Comparison of ENCODE assay signal across 19 cellular contexts in the genomic region with DNA sequence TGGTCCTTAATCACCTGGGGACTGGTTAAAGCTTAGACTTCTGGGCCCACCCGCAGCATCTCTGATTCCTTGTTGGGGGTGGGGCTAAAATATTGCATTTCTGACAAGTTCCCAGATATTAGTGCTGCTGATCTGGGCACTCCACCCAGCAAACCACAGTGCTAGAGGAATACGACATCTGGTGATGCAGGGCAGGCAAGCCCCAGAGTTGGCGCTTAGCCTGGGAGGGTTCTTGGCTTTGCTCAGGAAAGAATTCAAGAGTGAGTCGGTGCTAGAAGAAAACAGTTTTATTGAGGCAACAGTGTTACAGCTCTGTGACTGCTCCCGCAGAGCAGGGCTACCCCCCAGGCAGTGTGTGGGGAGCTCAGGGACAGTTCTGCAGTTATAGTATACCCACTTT.
DNase-seq lines count a peak whose midpoint lies in the region; TF ChIP-seq lines count a peak whose summit lies in the region.
"Had no signal": no experiment of that assay in that cellular context is flagged by ENCODE, and none has a peak within 500 bp of the region (broad histone marks: within the 10 kb centered on the region; RNA-seq: fewer than 3 reads in every experiment).

No MANE protein-coding gene starts in this region.

- H3K4me1 ChIP-seq in GM23248 (ENCODE audit: insufficient read depth) (no peaks in the 10 kb centered on the region), tibial nerve (no peaks in the 10 kb centered on the region)

- H3K4me3 ChIP-seq in GM23248 (no peak overlapping the region), fibroblast of mammary gland (ENCODE audit: control insufficient read depth, low read depth, low read length) (no peak overlapping the region), tibial nerve (no peak overlapping the region)
- H3K4me3 ChIP-seq: BLaER1 treated with 17β-estradiol and CSF1 and Interleukin-3, amounts not matched to agents 10 nM and 100 nM; SK-N-MC had no signal

- H2AFZ ChIP-seq in GM23248, result no peak overlapping the region

- H3K9me2 ChIP-seq in GM23248 (ENCODE audit: insufficient read depth), result no peaks in the 10 kb centered on the region

- 1 to 3% methylated on average over 5 of the region's 5 CpGs for WGBS in GM23248 (ENCODE audit: low coverage in 1 of 2, low lambda C conversion rate in 2 of 2, missing lambda C conversion rate in 2 of 2), 2 experiments
- WGBS in tibial nerve, 2 donors, result 73 to 77% methylated on average over 4 to 5 of the region's 5 CpGs

- H3K4me2 ChIP-seq in GM23248 (ENCODE audit: unreplicated experiment), result no peak overlapping the region
- H3K4me2 ChIP-seq: BLaER1 treated with 17β-estradiol and CSF1 and Interleukin-3, amounts not matched to agents 10 nM and 100 nM had no signal

- in situ Hi-C loops in GM23248 (cut with MboI), result no loop called here

- no peaks in the 10 kb centered on the region for H3K79me2 ChIP-seq in GM23248 (ENCODE audit: insufficient read depth)

- H4K20me1 ChIP-seq in GM23248 (ENCODE audit: insufficient read depth), result no peaks in the 10 kb centered on the region
- H4K20me1 ChIP-seq: BLaER1 treated with 17β-estradiol and CSF1 and Interleukin-3, amounts not matched to agents 10 nM and 100 nM had no signal

- TF ChIP-seq CTCF in fibroblast of mammary gland (conservative IDR thresholded peaks at IDR 0.05; ENCODE audit: control insufficient read depth, insufficient read depth, low read depth, low read length) (no peak), tibial nerve (IDR thresholded peaks at IDR 0.05) (no peak)

- no peaks in the 10 kb centered on the region for H3F3A ChIP-seq in GM23248 (ENCODE audit: insufficient read depth)

- H3K9me3 ChIP-seq in GM23248 (ENCODE audit: low read depth), result no peaks in the 10 kb centered on the region
- no peaks in the 10 kb centered on the region for H3K9me3 ChIP-seq in tibial nerve

- no peak for TF ChIP-seq POLR2A in tibial nerve (IDR thresholded peaks at IDR 0.05)

- H3K36me3 ChIP-seq in GM23248 (ENCODE audit: low read depth) (no peaks in the 10 kb centered on the region), tibial nerve (no peaks in the 10 kb centered on the region)
- H3K36me3 ChIP-seq: BLaER1 treated with 17β-estradiol and CSF1 and Interleukin-3, amounts not matched to agents 10 nM and 100 nM had no signal

- H3K27me3 ChIP-seq in GM23248 (replicated peaks; ENCODE audit: insufficient read depth) (peaks cover 45% of the 10 kb centered on the region), tibial nerve (no peaks in the 10 kb centered on the region)
- H3K27me3 ChIP-seq: BLaER1 treated with 17β-estradiol and CSF1 and Interleukin-3, amounts not matched to agents 10 nM and 100 nM had no signal

- H3K9ac ChIP-seq in GM23248, result no peak overlapping the region
- H3K9ac ChIP-seq: BLaER1 treated with 17β-estradiol and CSF1 and Interleukin-3, amounts not matched to agents 10 nM and 100 nM had no signal

- H3K27ac ChIP-seq in GM23248 (no peak overlapping the region), tibial nerve (no peak overlapping the region)
- H3K27ac ChIP-seq: BLaER1 treated with 17β-estradiol and CSF1 and Interleukin-3, amounts not matched to agents 10 nM and 100 nM; SK-N-MC had no signal

- peak; percentile 82 for DNase-seq in AG08395 (ENCODE audit: low spot score)
- peak; percentile 80 for DNase-seq in GM23248
- DNase-seq in fibroblast of mammary gland (ENCODE audit: low read depth), result peak; percentile 49
- peak; percentile 4 for DNase-seq in pons (ENCODE audit: low spot score)
- DNase-seq in tibial nerve (ENCODE audit: low spot score in 2 of 2), result no peak
- DNase-seq in activated CD4-positive, alpha-beta T cell treated with anti-CD3 and anti-CD28 coated beads, Interleukin-2, amount 50 U/mL, for 1 hour, result no peak
- no peak for DNase-seq in HPDE6-E6E7 (ENCODE audit: extremely low spot score)
- DNase-seq: Calu3; CD8-positive, alpha-beta T cell; DND-41; KG1; MV-4-11; NCI-H187; NCI-H2227 treated with DMSO at 0.1 percent for 48 hours; NCI-H510A treated with DMSO at 0.1 percent for 48 hours; NCI-H774; SHP77 had no signal

- no peak for TF ChIP-seq EP300 in tibial nerve (IDR thresholded peaks at IDR 0.05)

Comparison
In these comparisons a context has a peak if more than half of its experiments do, and no peak if none do; other contexts are left out.
1. DNase-seq: peak in AG08395 (single experiment), GM23248 (single experiment), fibroblast of mammary gland (single experiment) and pons (single experiment); none in tibial nerve (0 of 2), activated CD4-positive, alpha-beta T cell treated with anti-CD3 and anti-CD28 coated beads, Interleukin-2, amount 50 U/mL, for 1 hour (single experiment) and HPDE6-E6E7 (single experiment).